In the genomic region with DNA sequence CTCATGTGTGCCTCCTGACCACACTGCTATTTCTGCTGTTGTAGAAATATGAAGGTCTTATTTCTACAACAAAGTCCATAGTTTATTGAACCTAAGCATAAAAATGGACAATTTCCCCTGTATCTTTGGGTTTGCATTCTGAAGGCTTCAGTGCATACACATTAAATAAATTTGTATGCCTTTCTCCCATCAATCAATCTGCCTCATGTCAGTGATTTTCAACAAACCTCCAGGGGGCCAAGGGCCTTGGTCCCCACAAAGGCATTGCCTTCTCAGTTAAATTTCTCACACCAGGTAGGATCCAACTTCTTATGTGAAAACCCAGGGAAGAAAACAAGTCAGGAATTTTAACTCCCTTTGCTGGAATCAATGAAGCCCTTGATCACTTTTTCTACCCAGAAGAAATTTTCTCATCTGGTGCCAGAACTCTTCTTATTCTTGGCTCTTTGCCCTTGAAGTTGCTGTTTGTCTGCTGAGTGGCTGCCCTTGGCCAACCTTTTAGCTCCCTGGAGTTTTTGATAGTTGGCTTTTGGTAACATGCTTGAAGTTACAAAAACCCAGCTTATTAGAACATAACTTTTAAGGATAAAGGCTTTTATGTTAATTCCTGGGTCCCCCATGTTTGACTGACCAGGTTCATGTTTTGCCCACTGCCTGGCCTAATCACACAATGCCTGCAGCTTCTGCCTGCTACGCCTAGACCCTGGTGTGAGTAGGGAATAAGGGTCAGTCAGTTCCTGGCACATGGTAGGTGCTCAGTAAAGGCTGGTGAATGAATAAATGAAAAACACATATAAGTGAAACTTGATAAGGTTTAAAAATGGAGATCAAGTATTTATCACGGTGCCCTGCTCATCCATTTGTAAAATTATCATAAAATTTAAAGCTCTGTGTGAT, we compare ENCODE assay signal across 9 cellular contexts. TPM values are rescaled to one million over a fixed set of nuclear protein-coding genes. Genes with fewer than 3 reads are reported as not detected.
DNase-seq lines count a peak whose midpoint lies in the region; ATAC-seq, FAIRE-seq and TF ChIP-seq lines count a peak whose summit lies in the region.
"Had no signal": no experiment of that assay in that cellular context is flagged by ENCODE, and none has a peak within 500 bp of the region (broad histone marks: within the 10 kb centered on the region; RNA-seq: fewer than 3 reads in every experiment).

No MANE protein-coding gene starts in this region.

- intact Hi-C loops in activated T-helper 2 cell treated with anti-CD3 and anti-CD28 coated beads, Interferon-gamma antibody, Interleukin-2, Interleukin-4, amounts not matched to agents 10 μg/mL and 5 μg/mL and 100 μg/mL, durations not matched to agents 14 hours and 24 hours and 36 hours (cut with micrococcal nuclease) = loop anchor here (5.0 kb wide), 2 partner anchors 180 to 290 kb away; no protein-coding TSS in a partner anchor
- intact Hi-C loops in heart left ventricle (cut with DNase I) = loop anchor here in 6 of 10 donors (5.0 to 10.0 kb wide), 5 partner anchors 182 to 288 kb away; no protein-coding TSS in a partner anchor
- intact Hi-C loops in Calu3 (cut with micrococcal nuclease; ENCODE audit: unreplicated experiment) = no loop called here

- TF ChIP-seq CTCF in heart left ventricle (IDR thresholded peaks at IDR 0.05) (no peak), Calu3 (IDR thresholded peaks at IDR 0.05; ENCODE audit: unreplicated experiment) (no peak)

- H3K4me1 Mint-ChIP-seq in activated T-helper 2 cell treated with anti-CD3 and anti-CD28 coated beads, Interferon-gamma antibody, Interleukin-2, Interleukin-4, amounts not matched to agents 10 μg/mL and 5 μg/mL and 100 μg/mL, durations not matched to agents 14 hours and 24 hours and 36 hours (ENCODE audit: low read depth) = peaks cover 3% of the 10 kb centered on the region
- H3K4me1 Mint-ChIP-seq in Calu3 (ENCODE audit: low read depth, unreplicated experiment) = no peaks in the 10 kb centered on the region

- DNase-seq in DMS79 treated with DMSO at 0.1 percent for 48 hours (lab: John Stamatoyannopoulos, UW) (peak; percentile 48), DMS79 (lab: John Stamatoyannopoulos, UW) (no peak), heart left ventricle (peak in 2 of 5 donors; percentile 18 to 43), small intestine (peak; percentile 34), Calu3 (no peak), ACHN (no peak), occipital lobe (lab: John Stamatoyannopoulos, UW) (no peak)
- DNase-seq in activated T-helper 2 cell treated with anti-CD3 and anti-CD28 coated beads, Interferon-gamma antibody, Interleukin-2, Interleukin-4, amounts not matched to agents 10 μg/mL and 5 μg/mL and 100 μg/mL, durations not matched to agents 14 hours and 24 hours and 36 hours (ENCODE audit: low spot score) = no peak
- DNase-seq: activated naive CD8-positive, alpha-beta T cell treated with anti-CD3 and anti-CD28 coated beads, Interleukin-2, amount 10 ng/mL, durations not matched to agents 7 days and 5 days had no signal

- 77 to 88% (median 86%) methylated on average over 2 of the region's 2 CpGs for WGBS in heart left ventricle, 4 donors
- WGBS in small intestine, 3 donors = 90 to 94% (median 92%) methylated on average over 2 of the region's 2 CpGs

- H3K4me1 ChIP-seq in heart left ventricle = peaks cover 0 to 25% (median 15%) of the 10 kb centered on the region in 12 donors
- peaks cover 3% of the 10 kb centered on the region in 2 donors for H3K4me1 ChIP-seq in small intestine (ENCODE audit: control insufficient read depth in 2 of 2, insufficient read depth in 1 of 2, low read depth in 1 of 2, low read length in 1 of 2)

- H3K27ac Mint-ChIP-seq in activated T-helper 2 cell treated with anti-CD3 and anti-CD28 coated beads, Interferon-gamma antibody, Interleukin-2, Interleukin-4, amounts not matched to agents 10 μg/mL and 5 μg/mL and 100 μg/mL, durations not matched to agents 14 hours and 24 hours and 36 hours = peak overlapping the region; percentile 11
- H3K27ac Mint-ChIP-seq in Calu3 (ENCODE audit: unreplicated experiment) = no peak overlapping the region
- H3K27ac Mint-ChIP-seq: activated naive CD8-positive, alpha-beta T cell treated with anti-CD3 and anti-CD28 coated beads, Interleukin-2, amount 10 ng/mL, durations not matched to agents 7 days and 5 days had no signal

- in situ Hi-C loops in ACHN (cut with HindIII; ENCODE audit: low pct_ligation_motif_present, low pct_unique_long_range_greater_than_20kb, low sequenced_read_pairs) = no loop called here

- H3K27ac ChIP-seq in heart left ventricle (peak overlapping the region in 6 of 12 donors; percentile 29 to 61 (median 37)), small intestine (ENCODE audit: low read depth in 1 of 2, low read length in 1 of 2) (no peak overlapping the region)

- no peaks in the 10 kb centered on the region for H3K9me3 Mint-ChIP-seq in activated T-helper 2 cell treated with anti-CD3 and anti-CD28 coated beads, Interferon-gamma antibody, Interleukin-2, Interleukin-4, amounts not matched to agents 10 μg/mL and 5 μg/mL and 100 μg/mL, durations not matched to agents 14 hours and 24 hours and 36 hours
- H3K9me3 Mint-ChIP-seq in Calu3 (ENCODE audit: low read depth, unreplicated experiment) = no peaks in the 10 kb centered on the region
- H3K9me3 Mint-ChIP-seq: activated naive CD8-positive, alpha-beta T cell treated with anti-CD3 and anti-CD28 coated beads, Interleukin-2, amount 10 ng/mL, durations not matched to agents 7 days and 5 days had no signal

- ATAC-seq in heart left ventricle = peak in 3 of 4 donors; percentile 64 to 72 (median 67)

- no peaks in the 10 kb centered on the region for H3K27me3 Mint-ChIP-seq in activated T-helper 2 cell treated with anti-CD3 and anti-CD28 coated beads, Interferon-gamma antibody, Interleukin-2, Interleukin-4, amounts not matched to agents 10 μg/mL and 5 μg/mL and 100 μg/mL, durations not matched to agents 14 hours and 24 hours and 36 hours (ENCODE audit: low read depth)
- H3K27me3 Mint-ChIP-seq in Calu3 (ENCODE audit: unreplicated experiment) = no peaks in the 10 kb centered on the region
- H3K27me3 Mint-ChIP-seq: activated naive CD8-positive, alpha-beta T cell treated with anti-CD3 and anti-CD28 coated beads, Interleukin-2, amount 10 ng/mL, durations not matched to agents 7 days and 5 days had no signal

- BruUV-seq in Calu3 (replicated peaks; lab: Mats Ljungman, UMichigan) = no TSS peak

- H3K36me3 ChIP-seq in heart left ventricle = peaks cover 0 to 11% (median 0%) of the 10 kb centered on the region in 9 donors
- H3K36me3 ChIP-seq in small intestine (ENCODE audit: control insufficient read depth in 2 of 2, insufficient read depth in 2 of 2, low read length in 2 of 2) = no peaks in the 10 kb centered on the region

- TF ChIP-seq POLR2A in heart left ventricle (IDR thresholded peaks at IDR 0.05) = no peak

- H3K9me3 ChIP-seq in heart left ventricle = no peaks in the 10 kb centered on the region
- no peaks in the 10 kb centered on the region for H3K9me3 ChIP-seq in small intestine (ENCODE audit: control insufficient read depth, low read depth)

- H3K4me3 ChIP-seq in heart left ventricle (no peak overlapping the region), small intestine (ENCODE audit: low read depth in 1 of 2, low read length in 2 of 2) (no peak overlapping the region)

- H3K4me3 Mint-ChIP-seq in activated T-helper 2 cell treated with anti-CD3 and anti-CD28 coated beads, Interferon-gamma antibody, Interleukin-2, Interleukin-4, amounts not matched to agents 10 μg/mL and 5 μg/mL and 100 μg/mL, durations not matched to agents 14 hours and 24 hours and 36 hours (ENCODE audit: low read depth) = no peak overlapping the region
- H3K4me3 Mint-ChIP-seq in Calu3 (ENCODE audit: low read depth, unreplicated experiment) = no peak overlapping the region
- H3K4me3 Mint-ChIP-seq: activated naive CD8-positive, alpha-beta T cell treated with anti-CD3 and anti-CD28 coated beads, Interleukin-2, amount 10 ng/mL, durations not matched to agents 7 days and 5 days had no signal

- no peak for FAIRE-seq in small intestine (lab: Jason Lieb, UNC)

- CTCF ChIA-PET in Calu3 (lab: Charles Lee) = interaction anchor here (1.1 to 2.7 kb wide), 3 partner anchors 218 to 257 kb away, joined by 3 to 17 read pairs (median 4); no protein-coding TSS in a partner anchor

- peaks cover 6% of the 10 kb centered on the region for H3K36me3 Mint-ChIP-seq in activated T-helper 2 cell treated with anti-CD3 and anti-CD28 coated beads, Interferon-gamma antibody, Interleukin-2, Interleukin-4, amounts not matched to agents 10 μg/mL and 5 μg/mL and 100 μg/mL, durations not matched to agents 14 hours and 24 hours and 36 hours (ENCODE audit: low read depth)
- H3K36me3 Mint-ChIP-seq in Calu3 (ENCODE audit: insufficient read depth, unreplicated experiment) = no peaks in the 10 kb centered on the region
- H3K36me3 Mint-ChIP-seq: activated naive CD8-positive, alpha-beta T cell treated with anti-CD3 and anti-CD28 coated beads, Interleukin-2, amount 10 ng/mL, durations not matched to agents 7 days and 5 days had no signal

- H3K27me3 ChIP-seq in heart left ventricle = no peaks in the 10 kb centered on the region
- no peaks in the 10 kb centered on the region for H3K27me3 ChIP-seq in small intestine (ENCODE audit: control insufficient read depth in 2 of 2, insufficient read depth in 2 of 2, low read length in 2 of 2)

RNA-seq across cellular contexts. Expression of gene SHLD1, which starts 37.0 kb away (rescaled TPM):
- total RNA-seq in activated T-helper 2 cell treated with anti-CD3 and anti-CD28 coated beads, Interferon-gamma antibody, Interleukin-2, Interleukin-4, amounts not matched to agents 10 μg/mL and 5 μg/mL and 100 μg/mL, durations not matched to agents 14 hours and 24 hours and 36 hours = 11.0 and 11.8 TPM in 2 replicates
- total RNA-seq in heart left ventricle = 1 to 10 TPM in 8 of 9 donors, under 1 TPM in 1; 0.94 to 7.1 (median 4.5) TPM
- 1 to 10 TPM; 6.1 to 6.6 TPM for polyA plus RNA-seq in heart left ventricle
- polyA plus RNA-seq in small intestine = 10 to 100 TPM; 12.3 to 19.2 (median 19.2) TPM
- total RNA-seq in Calu3 (2022) = 1.3 and 1.9 TPM in 2 replicates
- 6.2 TPM for total RNA-seq in occipital lobe

Comparison
In these comparisons a context has a peak if more than half of its experiments do, and no peak if none do; other contexts are left out.
1. DNase-seq: peak in DMS79 treated with DMSO at 0.1 percent for 48 hours (single experiment) and small intestine (single experiment); none in DMS79 (single experiment), activated T-helper 2 cell treated with anti-CD3 and anti-CD28 coated beads, Interferon-gamma antibody, Interleukin-2, Interleukin-4, amounts not matched to agents 10 μg/mL and 5 μg/mL and 100 μg/mL, durations not matched to agents 14 hours and 24 hours and 36 hours (single experiment), Calu3 (single experiment), ACHN (single experiment) and occipital lobe (single experiment).